In genomic region chr5:79990598-79991507, GRCh38 we compare ENCODE assay signal across 1 cellular context.
TF ChIP-seq lines count a peak whose summit lies in the region.

Gene MTX3, minus strand, starts transcription at chr5:79991262. Its CDS starts 24 bp downstream, at chr5:79991238.

TF ChIP-seq in HepG2, 621 proteins besides CTCF, POLR2A, EP300 and RAD21 (continued from another document and continues in another):
- peak; percentile 40; the same call in 1 of the 2 replicates for TF ChIP-seq ZNF280D (CRISPR knock-in tag; IDR thresholded peaks at IDR 0.05)
- TF ChIP-seq HNF4G (IDR thresholded peaks at IDR 0.05; ENCODE audit: borderline replicate concordance, low read depth, low read length): peak; percentile 60
- peak; percentile 46 for TF ChIP-seq HNF4G (CRISPR knock-in tag; IDR thresholded peaks at IDR 0.05; ENCODE audit: borderline replicate concordance, low read depth)
- TF ChIP-seq ESRRA (CRISPR knock-in tag; IDR thresholded peaks at IDR 0.05; ENCODE audit: low read depth): no peak
- no peak for TF ChIP-seq E2F5 (CRISPR knock-in tag; conservative IDR thresholded peaks at IDR 0.05)
- no peak for TF ChIP-seq ZNF549 (CRISPR knock-in tag; IDR thresholded peaks at IDR 0.05)
- no peak for TF ChIP-seq SNRNP70 (IDR thresholded peaks at IDR 0.05; ENCODE audit: low read depth, low read length)
- peak; percentile 54; the same call in 1 of the 2 replicates for TF ChIP-seq GZF1 (CRISPR knock-in tag; IDR thresholded peaks at IDR 0.05)
- peak; percentile 93 for TF ChIP-seq CAMTA2 (CRISPR knock-in tag; IDR thresholded peaks at IDR 0.05; ENCODE audit: borderline replicate concordance)
- TF ChIP-seq DPF2 (CRISPR knock-in tag; IDR thresholded peaks at IDR 0.05; ENCODE audit: borderline replicate concordance, low read depth): no peak
- TF ChIP-seq MTF1 (CRISPR knock-in tag; IDR thresholded peaks at IDR 0.05): no peak
- no peak for TF ChIP-seq FIP1L1 (IDR thresholded peaks at IDR 0.05; ENCODE audit: borderline replicate concordance, insufficient read depth, low read depth, low read length)
- no peak for TF ChIP-seq NR3C1 (CRISPR knock-in tag; IDR thresholded peaks at IDR 0.05)
- TF ChIP-seq ZNF432 (CRISPR knock-in tag; IDR thresholded peaks at IDR 0.05; ENCODE audit: borderline replicate concordance): no peak
- TF ChIP-seq ERF (CRISPR knock-in tag; IDR thresholded peaks at IDR 0.05): peak; percentile 42; the same call in 1 of the 2 replicates
- 0 out of 2 replicates have a peak, but pooled peaks have one; percentile 38 for TF ChIP-seq REL (CRISPR knock-in tag; conservative IDR thresholded peaks at IDR 0.05)
- no peak; the same call in 1 of the 2 replicates for TF ChIP-seq ARHGAP35 (CRISPR knock-in tag; IDR thresholded peaks at IDR 0.05; ENCODE audit: borderline replicate concordance)
- TF ChIP-seq SIX4 (CRISPR knock-in tag; IDR thresholded peaks at IDR 0.05): no peak
- TF ChIP-seq PAX8 (CRISPR knock-in tag; IDR thresholded peaks at IDR 0.05; ENCODE audit: borderline replicate concordance): no peak
- no peak for TF ChIP-seq TCF7L2 (IDR thresholded peaks at IDR 0.05; ENCODE audit: low read depth, low read length)
- TF ChIP-seq ATAD3A (CRISPR knock-in tag; IDR thresholded peaks at IDR 0.05): no peak
- no peak for TF ChIP-seq IRF1 (CRISPR knock-in tag; IDR thresholded peaks at IDR 0.05; ENCODE audit: low read depth)
- no peak for TF ChIP-seq ZNF124 (CRISPR knock-in tag; IDR thresholded peaks at IDR 0.05)
- TF ChIP-seq ZNF160 (CRISPR knock-in tag; IDR thresholded peaks at IDR 0.05): no peak; the same call in 1 of the 2 replicates
- TF ChIP-seq FOXK1 (CRISPR knock-in tag; IDR thresholded peaks at IDR 0.05; ENCODE audit: borderline replicate concordance, low read depth): peak; percentile 66; the same call in 1 of the 2 replicates
- TF ChIP-seq ZNF207 (IDR thresholded peaks at IDR 0.05; ENCODE audit: borderline replicate concordance): no peak
- TF ChIP-seq ZNF577 (CRISPR knock-in tag; IDR thresholded peaks at IDR 0.05; ENCODE audit: borderline replicate concordance, low read depth): 0 out of 2 replicates have a peak, but pooled peaks have one; percentile 67
- TF ChIP-seq LRRFIP1 (CRISPR knock-in tag; conservative IDR thresholded peaks at IDR 0.05): no peak
- TF ChIP-seq ZNF446 (CRISPR knock-in tag; IDR thresholded peaks at IDR 0.05): no peak
- TF ChIP-seq ZBTB2 (CRISPR knock-in tag; IDR thresholded peaks at IDR 0.05; ENCODE audit: low read depth): peak; percentile 69; the same call in 1 of the 2 replicates
- TF ChIP-seq GFI1 (CRISPR knock-in tag; IDR thresholded peaks at IDR 0.05; ENCODE audit: borderline replicate concordance): no peak
- no peak for TF ChIP-seq HIC2 (CRISPR knock-in tag; IDR thresholded peaks at IDR 0.05; ENCODE audit: low read depth)
- no peak for TF ChIP-seq SMC3 (IDR thresholded peaks at IDR 0.05; ENCODE audit: low read length)
- no peak for TF ChIP-seq SP2 (CRISPR knock-in tag; IDR thresholded peaks at IDR 0.05)
- no peak for TF ChIP-seq CEBPG (CRISPR knock-in tag; IDR thresholded peaks at IDR 0.05)
- TF ChIP-seq FOXC1 (CRISPR knock-in tag; IDR thresholded peaks at IDR 0.05; ENCODE audit: borderline replicate concordance): peak; percentile 86; the same call in 1 of the 2 replicates
- peak; percentile 88 for TF ChIP-seq UBTF (CRISPR knock-in tag; IDR thresholded peaks at IDR 0.05)
- peak; percentile 90 for TF ChIP-seq ZSCAN31 (CRISPR knock-in tag; IDR thresholded peaks at IDR 0.05; ENCODE audit: low read depth)
- peak; percentile 74 for TF ChIP-seq ZNF781 (CRISPR knock-in tag; IDR thresholded peaks at IDR 0.05; ENCODE audit: borderline replicate concordance, not compliant biosample characterization)
- TF ChIP-seq MXD1 (CRISPR knock-in tag; IDR thresholded peaks at IDR 0.05): peak; percentile 90
- TF ChIP-seq RFXANK (CRISPR knock-in tag; IDR thresholded peaks at IDR 0.05): no peak
- no peak for TF ChIP-seq ZNF354B (CRISPR knock-in tag; IDR thresholded peaks at IDR 0.05)
- TF ChIP-seq ZNF616 (CRISPR knock-in tag; IDR thresholded peaks at IDR 0.05; ENCODE audit: low read depth): no peak
- TF ChIP-seq REXO4 (CRISPR knock-in tag; IDR thresholded peaks at IDR 0.05; ENCODE audit: borderline replicate concordance): 0 out of 2 replicates have a peak, but pooled peaks have one; percentile 46
- peak; percentile 87 for TF ChIP-seq CBX5 (CRISPR knock-in tag; IDR thresholded peaks at IDR 0.05; ENCODE audit: borderline replicate concordance)
- peak; percentile 61; the same call in 1 of the 2 replicates for TF ChIP-seq ZNF552 (CRISPR knock-in tag; IDR thresholded peaks at IDR 0.05; ENCODE audit: borderline replicate concordance)
- no peak for TF ChIP-seq ZNF232 (CRISPR knock-in tag; IDR thresholded peaks at IDR 0.05; ENCODE audit: borderline replicate concordance)
- TF ChIP-seq NFE2L2 (IDR thresholded peaks at IDR 0.05; ENCODE audit: low read length): no peak
- peak; percentile 85; the same call in 1 of the 2 replicates for TF ChIP-seq ZGPAT (CRISPR knock-in tag; IDR thresholded peaks at IDR 0.05)
- peak; percentile 73; the same call in 1 of the 2 replicates for TF ChIP-seq SPEN (CRISPR knock-in tag; IDR thresholded peaks at IDR 0.05; ENCODE audit: low read depth)
- no peak for TF ChIP-seq ZBTB3 (CRISPR knock-in tag; IDR thresholded peaks at IDR 0.05; ENCODE audit: borderline replicate concordance, low read depth)
- TF ChIP-seq ZNF260 (CRISPR knock-in tag; IDR thresholded peaks at IDR 0.05; ENCODE audit: borderline replicate concordance, low read depth): no peak
- TF ChIP-seq PCBP1 (IDR thresholded peaks at IDR 0.05; ENCODE audit: borderline replicate concordance, low read depth, low read length): no peak
- no peak for TF ChIP-seq NFE2L1 (CRISPR knock-in tag; IDR thresholded peaks at IDR 0.05; ENCODE audit: borderline replicate concordance)
- TF ChIP-seq ZSCAN25 (CRISPR knock-in tag; IDR thresholded peaks at IDR 0.05): peak; percentile 76
- TF ChIP-seq ARID2 (CRISPR knock-in tag; IDR thresholded peaks at IDR 0.05; ENCODE audit: borderline replicate concordance): no peak; the same call in 1 of the 2 replicates
- peak; percentile 8; the same call in 1 of the 2 replicates for TF ChIP-seq FOSL2 (CRISPR knock-in tag; IDR thresholded peaks at IDR 0.05)
- TF ChIP-seq MZF1 (CRISPR knock-in tag; IDR thresholded peaks at IDR 0.05; ENCODE audit: borderline replicate concordance): no peak
- no peak for TF ChIP-seq CEBPB (IDR thresholded peaks at IDR 0.05; ENCODE audit: borderline replicate concordance, low read depth, low read length)
